Comparison of ENCODE assay signal across 20 cellular contexts in the genomic region with DNA sequence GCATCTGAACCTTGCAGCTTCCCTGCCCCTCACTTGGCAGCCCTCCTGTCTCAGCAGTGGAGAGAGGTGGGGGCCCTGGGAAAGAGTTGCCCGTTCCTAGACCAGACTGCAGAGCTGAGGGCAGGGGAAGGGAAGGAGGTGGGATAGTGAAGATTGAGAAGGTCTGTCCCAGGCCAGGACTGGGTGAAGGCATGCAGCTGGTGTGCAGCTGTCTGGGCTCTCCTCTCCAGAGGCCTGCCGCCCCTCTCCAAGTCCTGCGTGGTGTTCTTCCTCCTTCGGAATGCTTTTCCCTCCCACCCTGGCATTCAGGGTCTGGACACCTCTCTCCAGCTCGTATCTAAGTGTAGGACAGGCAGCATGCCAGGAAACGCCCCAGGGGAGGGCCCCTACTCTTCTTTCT.
"Had no signal": no experiment of that assay in that cellular context is flagged by ENCODE, and none has a peak within 500 bp of the region (broad histone marks: within the 10 kb centered on the region; RNA-seq: fewer than 3 reads in every experiment).

No MANE protein-coding gene starts in this region.

- H3K27ac ChIP-seq: epithelial cell of prostate, esophagus muscularis mucosa, gastrocnemius medialis, pancreas, prostate gland, right lobe of liver, suprapubic skin, thyroid gland, uterus had no signal

- DNase-seq: effector memory CD8-positive, alpha-beta T cell; gastrocnemius medialis; left cardiac atrium; mesendoderm; naive thymus-derived CD8-positive, alpha-beta T cell; nucleus accumbens; pancreas; right lobe of liver; stimulated activated CD4-positive, alpha-beta T cell treated with anti-CD3 and anti-CD28 coated beads, Interleukin-15, amount 100 ng/mL, for 24 hours; stimulated activated CD4-positive, alpha-beta T cell treated with anti-CD3 and anti-CD28 coated beads, Interleukin-1b, Interleukin-23, amount 100 ng/mL, for 48 hours; stimulated activated CD4-positive, alpha-beta T cell treated with anti-CD3 and anti-CD28 coated beads, Interleukin-4, amount 100 ng/mL, for 24 hours; stimulated activated naive CD4-positive, alpha-beta T cell; thyroid gland; uterus had no signal

- H3K4me3 ChIP-seq: esophagus muscularis mucosa, gastrocnemius medialis, pancreas, prostate gland, right lobe of liver, suprapubic skin, thyroid gland, uterus had no signal

- ATAC-seq: effector memory CD8-positive, alpha-beta T cell; gastrocnemius medialis; naive thymus-derived CD8-positive, alpha-beta T cell; pancreas had no signal

- H3K27ac Mint-ChIP-seq: effector memory CD8-positive, alpha-beta T cell; type B pancreatic cell had no signal

- H3K4me1 ChIP-seq: esophagus muscularis mucosa, gastrocnemius medialis, pancreas, prostate gland, right lobe of liver, suprapubic skin, thyroid gland, uterus had no signal

- H3K4me3 Mint-ChIP-seq: effector memory CD8-positive, alpha-beta T cell; neural crest cell; type B pancreatic cell had no signal

- H3K27me3 ChIP-seq: pancreas, thyroid gland had no signal

- H3K9me3 ChIP-seq: esophagus muscularis mucosa, gastrocnemius medialis, pancreas, prostate gland, right lobe of liver, suprapubic skin, thyroid gland, uterus had no signal

- H3K36me3 ChIP-seq: esophagus muscularis mucosa, gastrocnemius medialis, pancreas, prostate gland, right lobe of liver, suprapubic skin, thyroid gland, uterus had no signal

- H3K9me3 Mint-ChIP-seq: effector memory CD8-positive, alpha-beta T cell; neural crest cell; type B pancreatic cell had no signal
